ENCODE assay signal across 8 cellular contexts in genomic region chr10:118870467-118871243, GRCh38.
DNase-seq lines count a peak whose midpoint lies in the region; ATAC-seq and TF ChIP-seq lines count a peak whose summit lies in the region.

No MANE protein-coding gene starts in this region.

- DNase-seq in GOT3 (lab: John Stamatoyannopoulos, UW) (peak; percentile 17), SJSA1 (ENCODE audit: low read depth in 1 of 2, low spot score in 2 of 2) (peak; percentile 41 to 58), foreskin melanocyte (peak; percentile 65), psoas muscle (no peak), HuH-7.5 (ENCODE audit: low spot score) (no peak)

- no peaks in the 10 kb centered on the region for H3K9me3 ChIP-seq in SJSA1 (replicated peaks)
- no peaks in the 10 kb centered on the region for H3K9me3 ChIP-seq in psoas muscle

- H3K27me3 ChIP-seq in SJSA1 (replicated peaks) (peaks cover 6% of the 10 kb centered on the region), psoas muscle (ENCODE audit: insufficient read depth in 3 of 3, low read length in 2 of 3) (no peaks in the 10 kb centered on the region)

- H3K36me3 ChIP-seq in SJSA1 (no peaks in the 10 kb centered on the region), psoas muscle (ENCODE audit: insufficient read depth in 1 of 2, low read depth in 1 of 2) (no peaks in the 10 kb centered on the region)

- H3K27ac ChIP-seq in SJSA1 (no peak overlapping the region), psoas muscle (no peak overlapping the region)

- 37 to 41% (median 38%) methylated on average over 4 of the region's 4 CpGs for WGBS in psoas muscle, 3 donors

- peaks cover 15% of the 10 kb centered on the region for H3K4me1 ChIP-seq in SJSA1 (replicated peaks)
- peaks cover 8% of the 10 kb centered on the region for H3K4me1 ChIP-seq in psoas muscle

- intact Hi-C loops in psoas muscle (cut with DNase I) = loop anchor here in 1 of 2 donors (10.0 kb wide), 1 partner anchor 154 kb away; the partner anchor contains the start of gene NANOS1

- ATAC-seq in psoas muscle (peak in 3 of 4 donors; percentile 46 to 68 (median 58)), GM19324 (IDR thresholded peaks at IDR 0.05; ENCODE audit: low FRiP score, unreplicated experiment) (no peak), GM19351 (IDR thresholded peaks at IDR 0.05; ENCODE audit: unreplicated experiment) (no peak), HG02759 (IDR thresholded peaks at IDR 0.05; ENCODE audit: unreplicated experiment) (no peak)

- H3K4me3 ChIP-seq in SJSA1 = no peak overlapping the region
- no peak overlapping the region for H3K4me3 ChIP-seq in psoas muscle

- no peak for TF ChIP-seq CTCF in psoas muscle (IDR thresholded peaks at IDR 0.05)

Comparison
In these comparisons a context has a peak if more than half of its experiments do, and no peak if none do; other contexts are left out.
1. DNase-seq: peak in GOT3 (single experiment), SJSA1 (2 of 2) and foreskin melanocyte (single experiment); none in psoas muscle (0 of 2) and HuH-7.5 (single experiment).
2. ATAC-seq: peak in psoas muscle (3 of 4); none in GM19324 (single experiment), GM19351 (single experiment) and HG02759 (single experiment).